8 cellular contexts compared by ENCODE assay signal in genomic region chr6:118708736-118709135, GRCh38. TPM values are rescaled to one million over a fixed set of nuclear protein-coding genes. Genes with fewer than 3 reads are reported as not detected.
DNase-seq lines count a peak whose midpoint lies in the region; ATAC-seq and TF ChIP-seq lines count a peak whose summit lies in the region.

No MANE protein-coding gene starts in this region.

- H3K4me1 ChIP-seq in right atrium auricular region, result peaks cover 0 to 38% of the 10 kb centered on the region in 2 donors
- peaks cover 29% of the 10 kb centered on the region for H3K4me1 ChIP-seq in thymus (ENCODE audit: control insufficient read depth, insufficient read depth, low read length)

- H3K4me3 ChIP-seq in AG04449 (ENCODE audit: low read depth, low read length), result peak overlapping the region; percentile 58
- peak overlapping the region; percentile 22 to 42 for H3K4me3 ChIP-seq in right atrium auricular region
- peak overlapping the region; percentile 86 for H3K4me3 ChIP-seq in thymus (ENCODE audit: low read length)

- H3K9me3 ChIP-seq in right atrium auricular region, result no peaks in the 10 kb centered on the region
- no peaks in the 10 kb centered on the region for H3K9me3 ChIP-seq in thymus (ENCODE audit: control insufficient read depth)

- H3K27ac ChIP-seq in VCaP (peak overlapping the region; percentile 67), right atrium auricular region (peak overlapping the region; percentile 74 to 79), thymus (ENCODE audit: low read depth) (peak overlapping the region; percentile 95)

- CTCF ChIA-PET in AG04449 (lab: Yijun Ruan, JAX), result no interaction called here

- WGBS in thymus, result 16% methylated on average over 5 of the region's 5 CpGs

- DNase-seq in AG04449 (ENCODE audit: low read depth, low spot score), result no peak
- DNase-seq in right atrium auricular region (ENCODE audit: low spot score), result no peak
- DNase-seq in amniotic stem cell (lab: John Stamatoyannopoulos, UW), result no peak
- no peak for DNase-seq in inferior parietal cortex (ENCODE audit: extremely low spot score)

- ATAC-seq in GM19463 (IDR thresholded peaks at IDR 0.05; ENCODE audit: unreplicated experiment), result peak; percentile 0
- ATAC-seq in GM19397 (IDR thresholded peaks at IDR 0.05; ENCODE audit: unreplicated experiment), result no peak

- POLR2A ChIA-PET in AG04449 (lab: Yijun Ruan, JAX), result interaction anchor here (0.9 to 1.7 kb wide), 3 partner anchors 35 to 74 kb away, joined by 4 to 5 read pairs (median 4); no protein-coding TSS in a partner anchor

- H3K27me3 ChIP-seq in right atrium auricular region, result no peaks in the 10 kb centered on the region
- no peaks in the 10 kb centered on the region for H3K27me3 ChIP-seq in thymus (ENCODE audit: control insufficient read depth, insufficient read depth)

- no peaks in the 10 kb centered on the region for H3K36me3 ChIP-seq in right atrium auricular region
- H3K36me3 ChIP-seq in thymus (ENCODE audit: control insufficient read depth, insufficient read depth), result no peaks in the 10 kb centered on the region

- TF ChIP-seq CTCF in AG04449 (IDR thresholded peaks at IDR 0.05; ENCODE audit: insufficient read depth, low read length, missing control alignments) (no peak), VCaP (conservative IDR thresholded peaks at IDR 0.05) (no peak), right atrium auricular region (IDR thresholded peaks at IDR 0.05) (no peak)

RNA-seq across cellular contexts. Expression of gene CEP85L, which starts 57.3 kb away (rescaled TPM):
- total RNA-seq in right atrium auricular region, result 1 to 10 TPM; 4.5 to 6.8 TPM
- polyA plus RNA-seq in thymus, result 24.6 TPM

Comparison
In these comparisons a context has a peak if more than half of its experiments do, and no peak if none do; other contexts are left out.
1. H3K4me3 ChIP-seq: peak in every context shown above with its lines; median percentile 86 in thymus; 58 in AG04449; 32 in right atrium auricular region.